8 cellular contexts compared by ENCODE assay signal in the genomic region with DNA sequence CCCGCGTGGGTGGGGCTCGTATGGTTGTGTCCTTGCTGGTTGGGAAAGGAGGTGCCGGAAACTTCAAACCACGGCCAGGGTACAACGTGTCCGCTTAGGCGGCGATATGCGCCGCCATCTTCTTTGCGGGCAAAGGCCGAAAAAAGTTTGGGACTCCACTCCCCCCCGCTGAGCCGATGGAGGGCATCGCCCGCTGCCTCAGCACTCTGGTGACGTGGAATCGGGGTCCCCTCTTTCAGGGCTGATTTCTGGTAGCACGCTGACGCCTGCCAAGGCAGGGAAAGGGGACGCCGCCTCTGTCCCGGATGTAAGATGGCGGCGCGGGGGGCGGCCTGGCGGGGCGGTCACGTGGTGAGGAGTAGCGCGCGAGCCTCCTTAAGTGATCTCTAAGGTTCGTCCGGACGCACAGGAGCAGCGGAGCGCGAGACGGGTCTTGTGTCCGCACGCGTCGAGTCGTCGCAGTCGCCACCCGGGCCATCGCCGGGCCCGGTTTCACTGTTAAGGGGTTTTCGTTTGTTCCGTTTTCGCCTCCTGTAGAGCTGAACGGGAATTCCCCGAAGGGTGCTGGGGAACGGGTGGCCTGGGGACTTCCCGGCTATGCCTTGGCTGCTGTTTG.
DNase-seq lines count a peak whose midpoint lies in the region; TF ChIP-seq lines count a peak whose summit lies in the region.

No MANE protein-coding gene starts in this region.

- peak overlapping the region; percentile 89 for H3K4ac ChIP-seq in neuronal stem cell (ENCODE audit: low read length)

- H3K4me2 ChIP-seq in MM.1S (ENCODE audit: low read depth, low read length) (peak overlapping the region; percentile 56), neuronal stem cell (ENCODE audit: insufficient read depth, low read length, poor library complexity, severe bottlenecking) (peak overlapping the region; percentile 81)

- H3K23ac ChIP-seq in neuronal stem cell (ENCODE audit: low read depth, low read length, poor library complexity): peak overlapping the region; percentile 100

- in situ Hi-C loops in G401 (cut with HindIII; ENCODE audit: low sequenced_read_pairs): no loop called here

- peak overlapping the region; percentile 63 for H2AK5ac ChIP-seq in neuronal stem cell (ENCODE audit: low read depth, low read length)

- peaks cover 21% of the 10 kb centered on the region for H3K79me2 ChIP-seq in MM.1S (ENCODE audit: low read length)

- H3K4me1 ChIP-seq in MM.1S (ENCODE audit: low read length) (peaks cover 25% of the 10 kb centered on the region), neuronal stem cell (ENCODE audit: control insufficient read depth in 2 of 2, insufficient read depth in 1 of 2, low read depth in 1 of 2, low read length in 2 of 2) (peaks cover 2 to 9% of the 10 kb centered on the region in 2 donors), subcutaneous abdominal adipose tissue (ENCODE audit: control insufficient read depth in 5 of 5, insufficient read depth in 5 of 5, low read length in 5 of 5) (peaks cover 0 to 29% (median 27%) of the 10 kb centered on the region in 5 donors)

- H2BK120ac ChIP-seq in neuronal stem cell (ENCODE audit: low read depth, low read length): peak overlapping the region; percentile 96

- H2BK12ac ChIP-seq in neuronal stem cell (ENCODE audit: low read length): no peak overlapping the region

- H3K27ac ChIP-seq in MM.1S (ENCODE audit: low read length) (peak overlapping the region; percentile 100), neuronal stem cell (replicated peaks; ENCODE audit: low read length) (peak overlapping the region; percentile 99), subcutaneous abdominal adipose tissue (ENCODE audit: low read depth, low read length) (peak overlapping the region; percentile 98)

- peak overlapping the region; percentile 75 for H3K4me3 ChIP-seq in MM.1S (ENCODE audit: low read length)
- peak overlapping the region; percentile 86 to 98 for H3K4me3 ChIP-seq in neuronal stem cell (ENCODE audit: low read length in 2 of 2)
- peak overlapping the region; percentile 53 to 94 (median 87) for H3K4me3 ChIP-seq in subcutaneous abdominal adipose tissue (ENCODE audit: low read depth in 1 of 5, low read length in 5 of 5)

- H2BK15ac ChIP-seq in neuronal stem cell (ENCODE audit: low read length): peak overlapping the region; percentile 92

- H4K20me1 ChIP-seq in MM.1S (ENCODE audit: insufficient read depth, low read length): no peaks in the 10 kb centered on the region

- H3K9me3 ChIP-seq in MM.1S (replicated peaks; ENCODE audit: insufficient read depth, low read length): no peaks in the 10 kb centered on the region
- H3K9me3 ChIP-seq in neuronal stem cell (replicated peaks in 1 of 2; ENCODE audit: control insufficient read depth in 2 of 2, insufficient read depth in 1 of 2, low read depth in 1 of 2, low read length in 2 of 2): peaks cover 0 to 3% of the 10 kb centered on the region in 2 donors
- H3K9me3 ChIP-seq in subcutaneous abdominal adipose tissue (ENCODE audit: control insufficient read depth in 5 of 5, low read length in 5 of 5): no peaks in the 10 kb centered on the region

- DNase-seq in G401 (ENCODE audit: low spot score) (peak; percentile 84), HCEC 1CT (peak; percentile 92), MM.1S (peak; percentile 90), SHP77 treated with DMSO at 0.1 percent for 48 hours (lab: John Stamatoyannopoulos, UW) (peak; percentile 86), foreskin melanocyte (peak; percentile 91), neuronal stem cell (ENCODE audit: low spot score) (peak; percentile 91)
- DNase-seq in activated gamma-delta T cell treated with anti-CD3 and anti-CD28 coated beads, Interleukin-2, amount 50 U/mL, for 16 hours (ENCODE audit: low read depth): peak; percentile 80

- peak overlapping the region; percentile 75 for H3K14ac ChIP-seq in neuronal stem cell (ENCODE audit: low read length)

- no peak overlapping the region for H4K8ac ChIP-seq in neuronal stem cell (ENCODE audit: low read depth, low read length)

- H2AFZ ChIP-seq in MM.1S (ENCODE audit: low read length) (peak overlapping the region; percentile 92), neuronal stem cell (ENCODE audit: low read length) (peak overlapping the region; percentile 94)

- WGBS in neuronal stem cell (ENCODE audit: extremely low coverage in 2 of 2, insufficient read length in 2 of 2, insufficient replicate concordance in 1 of 2), 2 donors: no CpG with 5 or more reads among the region's 59 CpGs

- peak overlapping the region; percentile 98 for H3K18ac ChIP-seq in neuronal stem cell (ENCODE audit: low read length)

- TF ChIP-seq CTCF in MM.1S (IDR thresholded peaks at IDR 0.05; ENCODE audit: low read length): no peak

- peak overlapping the region; percentile 89 for H4K91ac ChIP-seq in neuronal stem cell (ENCODE audit: low read depth, low read length, poor library complexity)

- H3F3A ChIP-seq in MM.1S (ENCODE audit: insufficient read depth, low read length): peaks cover 29% of the 10 kb centered on the region

- H3K27me3 ChIP-seq in MM.1S (replicated peaks; ENCODE audit: insufficient read depth, low read length) (no peaks in the 10 kb centered on the region), neuronal stem cell (ENCODE audit: control insufficient read depth in 3 of 3, insufficient read depth in 3 of 3, low read depth in 1 of 3, low read length in 3 of 3) (no peaks in the 10 kb centered on the region), subcutaneous abdominal adipose tissue (ENCODE audit: control insufficient read depth in 5 of 5, insufficient read depth in 4 of 5, low read length in 5 of 5) (no peaks in the 10 kb centered on the region)

- no peaks in the 10 kb centered on the region for H3K36me3 ChIP-seq in MM.1S (replicated peaks; ENCODE audit: insufficient read depth, low read length)
- H3K36me3 ChIP-seq in neuronal stem cell (replicated peaks in 1 of 2; ENCODE audit: control insufficient read depth in 2 of 2, insufficient read depth in 2 of 2, low read length in 2 of 2): peaks cover 0 to 28% of the 10 kb centered on the region in 2 donors
- H3K36me3 ChIP-seq in subcutaneous abdominal adipose tissue (ENCODE audit: control insufficient read depth in 5 of 5, insufficient read depth in 5 of 5, low read length in 5 of 5): no peaks in the 10 kb centered on the region

- peak overlapping the region; percentile 95 for H2BK5ac ChIP-seq in neuronal stem cell (ENCODE audit: low read length)

- peak overlapping the region; percentile 100 for H3K9ac ChIP-seq in MM.1S (ENCODE audit: low read length)
- H3K9ac ChIP-seq in neuronal stem cell (ENCODE audit: low read depth, low read length, poor library complexity): peak overlapping the region; percentile 99
- H3K9ac ChIP-seq in subcutaneous abdominal adipose tissue (ENCODE audit: low read length in 5 of 5): peak overlapping the region; percentile 58 to 99 (median 97)

- peaks cover 2% of the 10 kb centered on the region for H3K79me1 ChIP-seq in neuronal stem cell (ENCODE audit: low read depth, low read length)

- no peaks in the 10 kb centered on the region; the same call in 1 of the 2 replicates for H3K9me2 ChIP-seq in MM.1S (replicated peaks; ENCODE audit: insufficient read depth, low read length)

Comparison
In these comparisons a context has a peak if more than half of its experiments do, and no peak if none do; other contexts are left out.
1. Peak in every context shown above with its lines: DNase-seq, H3K4me3 ChIP-seq and H3K27ac ChIP-seq.